ENCODE assay signal across 1 cellular context in genomic region chr11:22703040-22703439, GRCh38.
A peak's percentile ranks its signal among the peaks of the same experiment; 100 is the strongest.
TF ChIP-seq lines count a peak whose summit lies in the region.

No MANE protein-coding gene starts in this region.

TF ChIP-seq in HepG2, 621 proteins besides CTCF, POLR2A, EP300 and RAD21 (continued from another document):
- TF ChIP-seq BCL6 (CRISPR knock-in tag; IDR thresholded peaks at IDR 0.05) (peak; percentile 21; the same call in 1 of the 2 replicates), GTF3A (CRISPR knock-in tag; conservative IDR thresholded peaks at IDR 0.05) (no peak), MYC (CRISPR knock-in tag; IDR thresholded peaks at IDR 0.05; ENCODE audit: borderline replicate concordance) (no peak), FOSL2 (CRISPR knock-in tag; IDR thresholded peaks at IDR 0.05) (peak; percentile 90), ATF7 (IDR thresholded peaks at IDR 0.05) (peak; percentile 96), ATF7 (CRISPR knock-in tag; IDR thresholded peaks at IDR 0.05) (peak; percentile 64; the same call in 1 of the 2 replicates), HDAC1 (CRISPR knock-in tag; IDR thresholded peaks at IDR 0.05) (0 out of 2 replicates have a peak, but pooled peaks have one; percentile 32), JUND (CRISPR knock-in tag; IDR thresholded peaks at IDR 0.05) (peak; percentile 94), ESRRA (CRISPR knock-in tag; IDR thresholded peaks at IDR 0.05; ENCODE audit: low read depth) (no peak), ZNF33A (CRISPR knock-in tag; IDR thresholded peaks at IDR 0.05; ENCODE audit: borderline replicate concordance) (no peak), NR1H2 (CRISPR knock-in tag; IDR thresholded peaks at IDR 0.05; ENCODE audit: borderline replicate concordance, low read depth) (no peak), ZNF615 (CRISPR knock-in tag; IDR thresholded peaks at IDR 0.05; ENCODE audit: borderline replicate concordance) (no peak), KLF16 (CRISPR knock-in tag; IDR thresholded peaks at IDR 0.05) (0 out of 4 replicates have a peak, but pooled peaks of 1 of the 2 experiments have one; percentile 18), PAXIP1 (CRISPR knock-in tag; conservative IDR thresholded peaks at IDR 0.05) (peak; percentile 63), NR0B2 (CRISPR knock-in tag; IDR thresholded peaks at IDR 0.05) (no peak), EHMT2 (IDR thresholded peaks at IDR 0.05; ENCODE audit: borderline replicate concordance, low read depth, low read length) (no peak), SOX6 (IDR thresholded peaks at IDR 0.05) (no peak), SOX6 (CRISPR knock-in tag; IDR thresholded peaks at IDR 0.05) (peak; percentile 29; the same call in 1 of the 2 replicates), NR2F6 (IDR thresholded peaks at IDR 0.05) (no peak), NR2F6 (CRISPR knock-in tag; IDR thresholded peaks at IDR 0.05) (no peak), SETDB1 (CRISPR knock-in tag; IDR thresholded peaks at IDR 0.05; ENCODE audit: borderline replicate concordance) (no peak), ARID5B (CRISPR knock-in tag; IDR thresholded peaks at IDR 0.05) (peak; percentile 71), GATAD2A (CRISPR knock-in tag; IDR thresholded peaks at IDR 0.05) (peak; percentile 41), TGIF2 (CRISPR knock-in tag; IDR thresholded peaks at IDR 0.05) (no peak), CC2D1A (CRISPR knock-in tag; IDR thresholded peaks at IDR 0.05) (no peak), ARID4A (CRISPR knock-in tag; IDR thresholded peaks at IDR 0.05; ENCODE audit: borderline replicate concordance) (no peak), MAF1 (CRISPR knock-in tag; IDR thresholded peaks at IDR 0.05; ENCODE audit: borderline replicate concordance) (no peak), TBX3 (IDR thresholded peaks at IDR 0.05; ENCODE audit: borderline replicate concordance) (no peak), PRMT3 (CRISPR knock-in tag; IDR thresholded peaks at IDR 0.05; ENCODE audit: borderline replicate concordance, low read depth) (no peak), ZFP1 (CRISPR knock-in tag; IDR thresholded peaks at IDR 0.05) (0 out of 2 replicates have a peak, but pooled peaks have one; percentile 37), ZSCAN21 (CRISPR knock-in tag; IDR thresholded peaks at IDR 0.05; ENCODE audit: borderline replicate concordance) (no peak), ZZZ3 (CRISPR knock-in tag; IDR thresholded peaks at IDR 0.05; ENCODE audit: borderline replicate concordance) (no peak), JUN (CRISPR knock-in tag; IDR thresholded peaks at IDR 0.05) (peak; percentile 95), ELF3 (CRISPR knock-in tag; IDR thresholded peaks at IDR 0.05) (peak; percentile 50), TEAD3 (CRISPR knock-in tag; optimal IDR thresholded peaks at IDR 0.05; ENCODE audit: borderline replicate concordance) (peak; percentile 92), ZNF138 (CRISPR knock-in tag; IDR thresholded peaks at IDR 0.05; ENCODE audit: low read depth) (no peak), SAP130 (CRISPR knock-in tag; IDR thresholded peaks at IDR 0.05; ENCODE audit: low read depth) (peak; percentile 52), HOXA3 (CRISPR knock-in tag; IDR thresholded peaks at IDR 0.05) (peak; percentile 25; the same call in 1 of the 2 replicates), SOX5 (CRISPR knock-in tag; IDR thresholded peaks at IDR 0.05; ENCODE audit: borderline replicate concordance) (peak; percentile 40; the same call in 1 of the 2 replicates), TBP (CRISPR knock-in tag; IDR thresholded peaks at IDR 0.05) (no peak), FOXP1 (IDR thresholded peaks at IDR 0.05) (no peak), FOXP1 (CRISPR knock-in tag; IDR thresholded peaks at IDR 0.05) (peak; percentile 70), ZNF839 (CRISPR knock-in tag; IDR thresholded peaks at IDR 0.05; ENCODE audit: borderline replicate concordance) (no peak), FOXA3 (CRISPR knock-in tag; IDR thresholded peaks at IDR 0.05) (peak; percentile 81), RARA (CRISPR knock-in tag; IDR thresholded peaks at IDR 0.05) (0 out of 2 replicates have a peak, but pooled peaks have one; percentile 25), IRF2 (CRISPR knock-in tag; IDR thresholded peaks at IDR 0.05) (peak; percentile 53; the same call in 1 of the 2 replicates)
- TF ChIP-seq, protein P1, sequence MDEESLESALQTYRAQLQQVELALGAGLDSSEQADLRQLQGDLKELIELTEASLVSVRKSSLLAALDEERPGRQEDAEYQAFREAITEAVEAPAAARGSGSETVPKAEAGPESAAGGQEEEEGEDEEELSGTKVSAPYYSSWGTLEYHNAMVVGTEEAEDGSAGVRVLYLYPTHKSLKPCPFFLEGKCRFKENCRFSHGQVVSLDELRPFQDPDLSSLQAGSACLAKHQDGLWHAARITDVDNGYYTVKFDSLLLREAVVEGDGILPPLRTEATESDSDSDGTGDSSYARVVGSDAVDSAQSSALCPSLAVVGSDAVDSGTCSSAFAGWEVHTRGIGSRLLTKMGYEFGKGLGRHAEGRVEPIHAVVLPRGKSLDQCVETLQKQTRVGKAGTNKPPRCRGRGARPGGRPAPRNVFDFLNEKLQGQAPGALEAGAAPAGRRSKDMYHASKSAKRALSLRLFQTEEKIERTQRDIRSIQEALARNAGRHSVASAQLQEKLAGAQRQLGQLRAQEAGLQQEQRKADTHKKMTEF (CRISPR knock-in tag; IDR thresholded peaks at IDR 0.05), result 0 out of 2 replicates have a peak, but pooled peaks have one; percentile 56
- TF ChIP-seq, protein P2, sequence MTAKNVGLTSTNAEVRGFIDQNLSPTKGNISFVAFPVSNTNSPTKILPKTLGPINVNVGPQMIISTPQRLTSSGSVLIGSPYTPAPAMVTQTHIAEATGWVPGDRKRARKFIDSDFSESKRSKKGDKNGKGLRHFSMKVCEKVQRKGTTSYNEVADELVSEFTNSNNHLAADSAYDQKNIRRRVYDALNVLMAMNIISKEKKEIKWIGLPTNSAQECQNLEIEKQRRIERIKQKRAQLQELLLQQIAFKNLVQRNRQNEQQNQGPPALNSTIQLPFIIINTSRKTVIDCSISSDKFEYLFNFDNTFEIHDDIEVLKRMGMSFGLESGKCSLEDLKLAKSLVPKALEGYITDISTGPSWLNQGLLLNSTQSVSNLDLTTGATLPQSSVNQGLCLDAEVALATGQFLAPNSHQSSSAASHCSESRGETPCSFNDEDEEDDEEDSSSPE (CRISPR knock-in tag; IDR thresholded peaks at IDR 0.05), result no peak
- TF ChIP-seq, protein P3, sequence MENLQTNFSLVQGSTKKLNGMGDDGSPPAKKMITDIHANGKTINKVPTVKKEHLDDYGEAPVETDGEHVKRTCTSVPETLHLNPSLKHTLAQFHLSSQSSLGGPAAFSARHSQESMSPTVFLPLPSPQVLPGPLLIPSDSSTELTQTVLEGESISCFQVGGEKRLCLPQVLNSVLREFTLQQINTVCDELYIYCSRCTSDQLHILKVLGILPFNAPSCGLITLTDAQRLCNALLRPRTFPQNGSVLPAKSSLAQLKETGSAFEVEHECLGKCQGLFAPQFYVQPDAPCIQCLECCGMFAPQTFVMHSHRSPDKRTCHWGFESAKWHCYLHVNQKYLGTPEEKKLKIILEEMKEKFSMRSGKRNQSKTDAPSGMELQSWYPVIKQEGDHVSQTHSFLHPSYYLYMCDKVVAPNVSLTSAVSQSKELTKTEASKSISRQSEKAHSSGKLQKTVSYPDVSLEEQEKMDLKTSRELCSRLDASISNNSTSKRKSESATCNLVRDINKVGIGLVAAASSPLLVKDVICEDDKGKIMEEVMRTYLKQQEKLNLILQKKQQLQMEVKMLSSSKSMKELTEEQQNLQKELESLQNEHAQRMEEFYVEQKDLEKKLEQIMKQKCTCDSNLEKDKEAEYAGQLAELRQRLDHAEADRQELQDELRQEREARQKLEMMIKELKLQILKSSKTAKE (CRISPR knock-in tag; IDR thresholded peaks at IDR 0.05; ENCODE audit: borderline replicate concordance), result no peak
- TF ChIP-seq, protein P4, sequence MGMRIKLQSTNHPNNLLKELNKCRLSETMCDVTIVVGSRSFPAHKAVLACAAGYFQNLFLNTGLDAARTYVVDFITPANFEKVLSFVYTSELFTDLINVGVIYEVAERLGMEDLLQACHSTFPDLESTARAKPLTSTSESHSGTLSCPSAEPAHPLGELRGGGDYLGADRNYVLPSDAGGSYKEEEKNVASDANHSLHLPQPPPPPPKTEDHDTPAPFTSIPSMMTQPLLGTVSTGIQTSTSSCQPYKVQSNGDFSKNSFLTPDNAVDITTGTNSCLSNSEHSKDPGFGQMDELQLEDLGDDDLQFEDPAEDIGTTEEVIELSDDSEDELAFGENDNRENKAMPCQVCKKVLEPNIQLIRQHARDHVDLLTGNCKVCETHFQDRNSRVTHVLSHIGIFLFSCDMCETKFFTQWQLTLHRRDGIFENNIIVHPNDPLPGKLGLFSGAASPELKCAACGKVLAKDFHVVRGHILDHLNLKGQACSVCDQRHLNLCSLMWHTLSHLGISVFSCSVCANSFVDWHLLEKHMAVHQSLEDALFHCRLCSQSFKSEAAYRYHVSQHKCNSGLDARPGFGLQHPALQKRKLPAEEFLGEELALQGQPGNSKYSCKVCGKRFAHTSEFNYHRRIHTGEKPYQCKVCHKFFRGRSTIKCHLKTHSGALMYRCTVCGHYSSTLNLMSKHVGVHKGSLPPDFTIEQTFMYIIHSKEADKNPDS (CRISPR knock-in tag; IDR thresholded peaks at IDR 0.05), result no peak
